ENCODE assay signal across 14 cellular contexts in the genomic region with DNA sequence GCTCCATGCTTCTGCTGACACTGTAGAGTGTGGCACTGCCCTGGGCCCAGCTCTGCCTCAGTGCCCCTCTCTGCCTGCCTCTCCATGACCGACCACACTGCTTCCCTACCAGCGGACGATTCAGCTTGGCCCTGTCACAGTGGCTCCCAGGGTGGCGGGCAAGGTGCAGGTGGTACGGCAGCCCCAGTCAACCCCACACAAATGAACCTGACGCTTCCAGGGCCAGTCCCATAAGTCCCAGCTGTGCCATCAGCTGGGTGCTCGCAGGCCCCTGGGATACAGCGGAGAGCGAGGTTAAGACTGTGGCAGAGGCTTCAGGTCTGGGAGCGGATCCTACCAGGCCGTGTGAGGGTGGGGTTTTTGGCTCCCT.
DNase-seq lines count a peak whose midpoint lies in the region; TF ChIP-seq lines count a peak whose summit lies in the region.
"Had no signal": no experiment of that assay in that cellular context is flagged by ENCODE, and none has a peak within 500 bp of the region (broad histone marks: within the 10 kb centered on the region; RNA-seq: fewer than 3 reads in every experiment).

No MANE protein-coding gene starts in this region.

- DNase-seq in RWPE1 (ENCODE audit: low spot score) = no peak
- DNase-seq in mesenchymal stem cell = no peak
- DNase-seq in smooth muscle cell (lab: John Stamatoyannopoulos, UW; ENCODE audit: unreplicated experiment) = no peak
- no peak for DNase-seq in NCI-H82 (lab: John Stamatoyannopoulos, UW)
- DNase-seq in NCI-H1092 treated with DMSO at 0.1 percent for 48 hours (lab: John Stamatoyannopoulos, UW) = no peak
- no peak for DNase-seq in tibial nerve (ENCODE audit: low spot score in 2 of 2)
- DNase-seq: C1 segment of cervical spinal cord; Calu3; CD4-positive, alpha-beta memory T cell; COR-L47; DMS53; DMS79 treated with DMSO at 0.1 percent for 48 hours; GF-D8; H7 had no signal

- no peaks in the 10 kb centered on the region for H3K79me1 ChIP-seq in mesenchymal stem cell (replicated peaks; ENCODE audit: low read length, poor library complexity, severe bottlenecking)

- peak overlapping the region; percentile 47 to 66 for H3K4ac ChIP-seq in mesenchymal stem cell (ENCODE audit: low read depth in 1 of 2, low read length in 2 of 2)

- H3K4me2 ChIP-seq in mesenchymal stem cell (ENCODE audit: low read length, poor library complexity, severe bottlenecking) = no peak overlapping the region
- H3K4me2 ChIP-seq in smooth muscle cell = peak overlapping the region; percentile 47

- no peak overlapping the region for H3K23ac ChIP-seq in mesenchymal stem cell (ENCODE audit: low read length in 2 of 2)

- peak overlapping the region; percentile 82 for H4K91ac ChIP-seq in mesenchymal stem cell (ENCODE audit: low read length)

- H2AFZ ChIP-seq in mesenchymal stem cell (ENCODE audit: low read depth, low read length) (no peak overlapping the region), smooth muscle cell (ENCODE audit: low read depth) (no peak overlapping the region)

- no peak overlapping the region for H2AK5ac ChIP-seq in mesenchymal stem cell (ENCODE audit: low read length, severe bottlenecking)

- H2BK12ac ChIP-seq in mesenchymal stem cell (ENCODE audit: low read length in 2 of 2) = peak overlapping the region; percentile 47 to 90

- peaks cover 0 to 17% of the 10 kb centered on the region in 2 experiments for H3K36me3 ChIP-seq in mesenchymal stem cell (ENCODE audit: control insufficient read depth in 1 of 2, insufficient read depth in 2 of 2, low read depth in 1 of 2, low read length in 2 of 2)
- H3K36me3 ChIP-seq in smooth muscle cell (ENCODE audit: low read depth) = no peaks in the 10 kb centered on the region
- peaks cover 0 to 25% (median 0%) of the 10 kb centered on the region in 3 donors for H3K36me3 ChIP-seq in tibial nerve

- H4K8ac ChIP-seq in mesenchymal stem cell (ENCODE audit: low read length) = peak overlapping the region; percentile 61

- H3K9me3 ChIP-seq in mesenchymal stem cell (ENCODE audit: control insufficient read depth, low read length) = peaks cover 3% of the 10 kb centered on the region
- no peaks in the 10 kb centered on the region for H3K9me3 ChIP-seq in smooth muscle cell (replicated peaks; ENCODE audit: low read depth)
- H3K9me3 ChIP-seq in tibial nerve = peaks cover 0 to 7% (median 0%) of the 10 kb centered on the region in 4 donors

- H3F3A ChIP-seq in smooth muscle cell (ENCODE audit: low read depth) = peaks cover 31% of the 10 kb centered on the region

- H3K27ac ChIP-seq in RWPE1 = peak overlapping the region; percentile 24
- no peak overlapping the region for H3K27ac ChIP-seq in mesenchymal stem cell (ENCODE audit: low read length, poor library complexity, severe bottlenecking)
- H3K27ac ChIP-seq in smooth muscle cell (ENCODE audit: low read depth) = no peak overlapping the region
- H3K27ac ChIP-seq in tibial nerve = no peak overlapping the region

- CTCF ChIA-PET in RWPE1 (lab: Yijun Ruan, JAX) = no interaction called here

- no peak for TF ChIP-seq EP300 in tibial nerve (IDR thresholded peaks at IDR 0.05)

- 98% methylated on average over 11 of the region's 11 CpGs for WGBS in mesenchymal stem cell
- WGBS in smooth muscle cell (ENCODE audit: low lambda C conversion rate) = 93% methylated on average over 11 of the region's 11 CpGs
- WGBS in tibial nerve, 2 donors = 93 to 100% methylated on average over 3 to 11 of the region's 11 CpGs

- H3K27me3 ChIP-seq in mesenchymal stem cell (ENCODE audit: control insufficient read depth in 1 of 2, insufficient read depth in 1 of 2, low read length in 2 of 2) = no peaks in the 10 kb centered on the region
- no peaks in the 10 kb centered on the region for H3K27me3 ChIP-seq in smooth muscle cell (ENCODE audit: low read depth)
- H3K27me3 ChIP-seq in tibial nerve = no peaks in the 10 kb centered on the region

- peak overlapping the region in 1 of 2 experiments; percentile 73 for H3K14ac ChIP-seq in mesenchymal stem cell (ENCODE audit: low read length in 2 of 2)

- peaks cover 14% of the 10 kb centered on the region for H3K4me1 ChIP-seq in mesenchymal stem cell (ENCODE audit: control insufficient read depth, insufficient read depth, low read depth, low read length)
- peaks cover 4% of the 10 kb centered on the region for H3K4me1 ChIP-seq in smooth muscle cell (ENCODE audit: low read depth)
- peaks cover 0 to 17% (median 4%) of the 10 kb centered on the region in 4 donors for H3K4me1 ChIP-seq in tibial nerve

- peak overlapping the region; percentile 70 for H2BK15ac ChIP-seq in mesenchymal stem cell (ENCODE audit: low read depth, poor library complexity, severe bottlenecking)

- no peak for TF ChIP-seq CTCF in RWPE1 (conservative IDR thresholded peaks at IDR 0.05; ENCODE audit: low read depth)
- no peak for TF ChIP-seq CTCF in smooth muscle cell (IDR thresholded peaks at IDR 0.05; ENCODE audit: borderline replicate concordance, insufficient read depth, poor library complexity, severe bottlenecking)
- no peak for TF ChIP-seq CTCF in tibial nerve (IDR thresholded peaks at IDR 0.05)

- POLR2A ChIA-PET in RWPE1 (lab: Yijun Ruan, JAX; ENCODE audit: low non-redundant PET) = no interaction called here

- H3K9ac ChIP-seq in mesenchymal stem cell (ENCODE audit: low read length) (no peak overlapping the region), smooth muscle cell (ENCODE audit: low read depth) (no peak overlapping the region)

- H3K18ac ChIP-seq in mesenchymal stem cell (ENCODE audit: low read depth in 1 of 2, low read length in 2 of 2) = peak overlapping the region; percentile 69 to 91

- H3K4me3 ChIP-seq in mesenchymal stem cell (ENCODE audit: insufficient read depth in 1 of 2, low read depth in 1 of 2, low read length in 2 of 2) = no peak overlapping the region
- no peak overlapping the region for H3K4me3 ChIP-seq in smooth muscle cell
- no peak overlapping the region for H3K4me3 ChIP-seq in tibial nerve

- H4K20me1 ChIP-seq in smooth muscle cell (ENCODE audit: low read depth) = no peaks in the 10 kb centered on the region

- H2BK5ac ChIP-seq in mesenchymal stem cell (ENCODE audit: low read depth, low read length, poor library complexity, severe bottlenecking) = no peak overlapping the region

- H2BK120ac ChIP-seq in mesenchymal stem cell (ENCODE audit: low read depth, low read length) = no peak overlapping the region

- TF ChIP-seq POLR2A in tibial nerve (IDR thresholded peaks at IDR 0.05) = no peak

- H3K79me2 ChIP-seq in smooth muscle cell (ENCODE audit: low read depth) = no peaks in the 10 kb centered on the region
